Comparison of ENCODE assay signal across 14 cellular contexts in the genomic region with DNA sequence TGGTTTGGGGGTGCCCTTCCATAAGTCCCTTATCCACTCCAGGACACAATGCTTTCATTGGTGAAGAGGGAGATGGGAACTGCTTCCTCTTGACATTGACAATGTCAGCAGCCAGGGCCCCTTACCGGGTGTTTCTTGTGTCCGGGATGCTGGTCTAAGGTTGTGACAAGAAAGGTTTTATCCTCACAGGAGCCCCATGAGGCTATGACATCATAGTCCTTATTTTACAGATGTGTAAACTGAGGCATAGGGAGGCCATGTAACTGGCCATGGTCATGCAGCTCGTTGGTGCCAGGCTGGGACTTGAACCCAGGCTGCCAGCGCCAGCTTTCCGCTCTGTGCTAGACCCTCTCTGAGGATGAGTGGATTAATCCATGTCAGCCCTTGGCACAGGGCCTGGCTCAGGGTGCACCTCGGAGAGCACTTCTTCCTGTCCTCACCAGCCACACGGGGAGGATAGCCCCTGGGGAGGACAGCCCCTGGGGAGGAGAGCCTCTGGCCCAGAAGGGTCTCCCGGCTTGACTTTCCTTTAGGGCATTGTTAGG.
"Had no signal": no experiment of that assay in that cellular context is flagged by ENCODE, and none has a peak within 500 bp of the region (broad histone marks: within the 10 kb centered on the region; RNA-seq: fewer than 3 reads in every experiment).

No MANE protein-coding gene starts in this region.

- H3K4me3 Mint-ChIP-seq: activated naive CD8-positive, alpha-beta T cell treated with anti-CD3 and anti-CD28 coated beads, Interleukin-2, amount 10 ng/mL, durations not matched to agents 7 days and 5 days; brain; dendritic cell treated with granulocyte-macrophage colony-stimulating factor and Interleukin-4, amounts not matched to agents 40 ng/mL and 50 ng/mL, for 4 days; natural killer cell treated with Interleukin-12 subunit alpha and Interleukin-12 subunit beta and Interleukin-15 and Interleukin-18, amount 100 ng/mL, for 72 hours; stimulated activated naive CD8-positive, alpha-beta T cell treated with anti-CD3 and anti-CD28 coated beads, Interleukin-15, amount 100 ng/mL, for 72 hours had no signal

- H3K4me1 ChIP-seq: psoas muscle, spleen had no signal

- H3K27ac ChIP-seq: psoas muscle, spleen, thoracic aorta had no signal

- DNase-seq: activated CD4-positive, alpha-beta T cell treated with anti-CD3 and anti-CD28 coated beads, Interleukin-2, amount 50 U/mL, for 4 hours; activated gamma-delta T cell treated with Interleukin-2 at 50 U/mL for 16 hours; activated naive CD8-positive, alpha-beta T cell treated with anti-CD3 and anti-CD28 coated beads, Interleukin-2, amount 10 ng/mL, durations not matched to agents 7 days and 5 days; activated T-cell treated with anti-CD3 and anti-CD28 coated beads, Interleukin-2, amount 50 U/mL, for 48 hours; effector memory CD4-positive, alpha-beta T cell; mesendoderm; occipital lobe; psoas muscle; spleen; stimulated activated naive CD8-positive, alpha-beta T cell treated with anti-CD3 and anti-CD28 coated beads, Interleukin-15, amount 100 ng/mL, for 72 hours had no signal

- H3K9me3 Mint-ChIP-seq: activated naive CD8-positive, alpha-beta T cell treated with anti-CD3 and anti-CD28 coated beads, Interleukin-2, amount 10 ng/mL, durations not matched to agents 7 days and 5 days; dendritic cell treated with granulocyte-macrophage colony-stimulating factor and Interleukin-4, amounts not matched to agents 40 ng/mL and 50 ng/mL, for 4 days; natural killer cell treated with Interleukin-12 subunit alpha and Interleukin-12 subunit beta and Interleukin-15 and Interleukin-18, amount 100 ng/mL, for 72 hours; stimulated activated naive CD8-positive, alpha-beta T cell treated with anti-CD3 and anti-CD28 coated beads, Interleukin-15, amount 100 ng/mL, for 72 hours had no signal

- H3K36me3 ChIP-seq: spleen, thoracic aorta had no signal

- H3K4me3 ChIP-seq: psoas muscle, spleen, thoracic aorta had no signal

- H3K9me3 ChIP-seq: psoas muscle, spleen, thoracic aorta had no signal

- H3K27ac Mint-ChIP-seq: activated naive CD8-positive, alpha-beta T cell treated with anti-CD3 and anti-CD28 coated beads, Interleukin-2, amount 10 ng/mL, durations not matched to agents 7 days and 5 days; brain; dendritic cell treated with granulocyte-macrophage colony-stimulating factor and Interleukin-4, amounts not matched to agents 40 ng/mL and 50 ng/mL, for 4 days; natural killer cell treated with Interleukin-12 subunit alpha and Interleukin-12 subunit beta and Interleukin-15 and Interleukin-18, amount 100 ng/mL, for 72 hours had no signal

- H3K36me3 Mint-ChIP-seq: activated naive CD8-positive, alpha-beta T cell treated with anti-CD3 and anti-CD28 coated beads, Interleukin-2, amount 10 ng/mL, durations not matched to agents 7 days and 5 days; natural killer cell treated with Interleukin-12 subunit alpha and Interleukin-12 subunit beta and Interleukin-15 and Interleukin-18, amount 100 ng/mL, for 72 hours had no signal

- H3K4me1 Mint-ChIP-seq: activated naive CD8-positive, alpha-beta T cell treated with anti-CD3 and anti-CD28 coated beads, Interleukin-2, amount 10 ng/mL, durations not matched to agents 7 days and 5 days; stimulated activated naive CD8-positive, alpha-beta T cell treated with anti-CD3 and anti-CD28 coated beads, Interleukin-15, amount 100 ng/mL, for 72 hours had no signal
